In genomic region chr2:218711550-218711929, GRCh38 we compare ENCODE assay signal across 8 cellular contexts. TPM values are rescaled to one million over a fixed set of nuclear protein-coding genes. Genes with fewer than 3 reads are reported as not detected.
DNase-seq lines count a peak whose midpoint lies in the region; ATAC-seq and TF ChIP-seq lines count a peak whose summit lies in the region.

No MANE protein-coding gene starts in this region.

- H3K27me3 ChIP-seq in H9 (ENCODE audit: insufficient read depth, low read length) (no peaks in the 10 kb centered on the region), left lung (no peaks in the 10 kb centered on the region), upper lobe of left lung (no peaks in the 10 kb centered on the region)

- H3K27me3 Mint-ChIP-seq in H9 (ENCODE audit: low read depth), result no peaks in the 10 kb centered on the region; the same call in 1 of the 2 replicates

- H2BK15ac ChIP-seq in H9 (ENCODE audit: low read depth, low read length), result no peak overlapping the region

- H3K27ac ChIP-seq in H9 (ENCODE audit: insufficient read length, low read depth, low read length) (no peak overlapping the region), left lung (peak overlapping the region; percentile 93 to 96), upper lobe of left lung (peak overlapping the region; percentile 80 to 95 (median 88))

- peak overlapping the region; percentile 96 to 98 for H3K4me3 Mint-ChIP-seq in H9

- H2BK120ac ChIP-seq in H9 (ENCODE audit: low read depth, low read length, poor library complexity, severe bottlenecking), result no peak overlapping the region

- no peak for TF ChIP-seq EP300 in upper lobe of left lung (IDR thresholded peaks at IDR 0.05)

- H3T11ph ChIP-seq in H9 (ENCODE audit: low read length), result no peak overlapping the region

- no peak overlapping the region for H2BK20ac ChIP-seq in H9 (ENCODE audit: low read depth, low read length, poor library complexity, severe bottlenecking)

- H4K91ac ChIP-seq in H9 (ENCODE audit: insufficient read length, low read depth, low read length), result no peak overlapping the region

- H4K8ac ChIP-seq in H9 (replicated peaks; ENCODE audit: insufficient read length, low read depth, low read length), result no peak overlapping the region

- H3K23ac ChIP-seq in H9 (ENCODE audit: insufficient read length, low read depth, low read length), result no peak overlapping the region

- peak overlapping the region in 2 of 3 experiments; percentile 87 to 96; a peak in 3 of 7 replicates for H3K27ac Mint-ChIP-seq in H9

- no peak overlapping the region for H2BK12ac ChIP-seq in H9 (ENCODE audit: insufficient read length, low read depth, low read length)

- H3K36me3 ChIP-seq in left lung, result peaks cover 0 to 10% of the 10 kb centered on the region in 2 donors
- peaks cover 0 to 8% (median 1%) of the 10 kb centered on the region in 4 donors for H3K36me3 ChIP-seq in upper lobe of left lung

- no peaks in the 10 kb centered on the region for H4K20me1 ChIP-seq in H9 (ENCODE audit: control insufficient read depth, insufficient read depth, insufficient read length)

- H2BK5ac ChIP-seq in H9 (ENCODE audit: insufficient read length, low read length), result no peak overlapping the region

- H2AK5ac ChIP-seq in H9 (ENCODE audit: insufficient read length, low read length), result no peak overlapping the region

- TF ChIP-seq POLR2A in upper lobe of left lung (IDR thresholded peaks at IDR 0.05), result no peak

- peaks cover 16% of the 10 kb centered on the region; the same call in 1 of the 2 replicates for H3K79me2 ChIP-seq in H9 (ENCODE audit: insufficient read depth, low read length)

- H2AFZ ChIP-seq in H9 (ENCODE audit: low read length), result no peak overlapping the region

- no peak overlapping the region for H3K56ac ChIP-seq in H9 (ENCODE audit: insufficient read length, low read depth, low read length)

- H3K9me3 Mint-ChIP-seq in H9, result peaks cover 0 to 4% of the 10 kb centered on the region in 2 experiments; a peak in 3 of 5 replicates

- H3K9me3 ChIP-seq in H9 (ENCODE audit: control insufficient read depth, low read depth, low read length), result no peaks in the 10 kb centered on the region
- no peaks in the 10 kb centered on the region for H3K9me3 ChIP-seq in left lung
- no peaks in the 10 kb centered on the region for H3K9me3 ChIP-seq in upper lobe of left lung

- intact Hi-C loops in left lung (cut with DNase I) (loop anchor here in 1 of 2 donors (10.0 kb wide), 1 partner anchor 133 kb away; no protein-coding TSS in a partner anchor), sciatic nerve (cut with DNase I) (loop anchor here (5.0 kb wide), 1 partner anchor 136 kb away; no protein-coding TSS in a partner anchor)

- H3K14ac ChIP-seq in H9 (ENCODE audit: insufficient read depth, low read length), result no peak overlapping the region

- DNase-seq in A172 (ENCODE audit: low spot score), result peak; percentile 22
- no peak for DNase-seq in H9
- peak; percentile 72 for DNase-seq in amniotic epithelial cell (ENCODE audit: low read depth)
- no peak for DNase-seq in left lung
- DNase-seq in upper lobe of left lung, result no peak
- DNase-seq in sciatic nerve (ENCODE audit: low spot score), result no peak
- DNase-seq in NCI-H774 (lab: John Stamatoyannopoulos, UW), result no peak

- H3K18ac ChIP-seq in H9 (ENCODE audit: insufficient read length, low read depth, low read length), result no peak overlapping the region

- peaks cover 8% of the 10 kb centered on the region for H3K79me1 ChIP-seq in H9 (ENCODE audit: insufficient read depth, low read depth, low read length, poor library complexity, severe bottlenecking)

- peak overlapping the region; percentile 59 for H3K9ac ChIP-seq in H9 (ENCODE audit: extremely low read depth, insufficient read length, low read length)

- H3K4ac ChIP-seq in H9 (ENCODE audit: low read depth, low read length), result no peak overlapping the region

- H4K5ac ChIP-seq in H9 (ENCODE audit: insufficient read length, low read depth, low read length), result no peak overlapping the region

- peak overlapping the region; percentile 75 for H3K4me2 ChIP-seq in H9 (ENCODE audit: insufficient read depth, insufficient read length, low read length)

- WGBS in H9 (ENCODE audit: extremely low coverage, insufficient read length, low lambda C conversion rate), result no CpG with 5 or more reads among the region's 5 CpGs
- 8 to 10% methylated on average over 5 of the region's 5 CpGs for WGBS in upper lobe of left lung, 2 donors

- ATAC-seq in left lung (peak; percentile 8), upper lobe of left lung (ENCODE audit: low FRiP score in 2 of 2) (no peak), HG02678 (IDR thresholded peaks at IDR 0.05; ENCODE audit: unreplicated experiment) (no peak), sciatic nerve (no peak)

- H3K36me3 Mint-ChIP-seq in H9 (ENCODE audit: insufficient read depth in 1 of 3, low read depth in 3 of 3), result peaks cover 5 to 20% (median 5%) of the 10 kb centered on the region in 3 experiments; a peak in 5 of 7 replicates

- no peak for TF ChIP-seq CTCF in H9 (conservative IDR thresholded peaks at IDR 0.05)
- TF ChIP-seq CTCF in left lung (IDR thresholded peaks at IDR 0.05), result no peak
- no peak for TF ChIP-seq CTCF in upper lobe of left lung (IDR thresholded peaks at IDR 0.05)

- H3K4me1 Mint-ChIP-seq in H9, result peaks cover 8 to 18% of the 10 kb centered on the region in 2 experiments

- no peaks in the 10 kb centered on the region for H3K23me2 ChIP-seq in H9 (ENCODE audit: insufficient read length, low read depth, low read length, poor library complexity, severe bottlenecking)

- no peaks in the 10 kb centered on the region for H3K4me1 ChIP-seq in H9 (ENCODE audit: insufficient read depth, low read length)
- H3K4me1 ChIP-seq in left lung, result peaks cover 8 to 43% of the 10 kb centered on the region in 2 donors
- peaks cover 9 to 15% (median 12%) of the 10 kb centered on the region in 4 donors for H3K4me1 ChIP-seq in upper lobe of left lung

- H3K4me3 ChIP-seq in left lung, result peak overlapping the region; percentile 94 to 95
- H3K4me3 ChIP-seq in upper lobe of left lung, result peak overlapping the region; percentile 60 to 88 (median 76)

RNA-seq across cellular contexts. Expression of gene TTLL4, which starts 0.9 kb away (rescaled TPM):
- 11.0 and 12.4 TPM in 2 replicates for total RNA-seq in A172 (2014; rRNA removed; shearing (Covaris generic))
- total RNA-seq in H9 (2021) (91.4 and 96.4 TPM in 2 replicates), left lung (10 to 100 TPM; 26.0 to 38.4 TPM), upper lobe of left lung (10 to 100 TPM; 21.1 to 46.1 (median 31.7) TPM), sciatic nerve (50.3 TPM)

RNA-seq across cellular contexts. Expression of gene STK36, which starts 39.7 kb away (rescaled TPM):
- 29.5 and 33.0 TPM in 2 replicates for total RNA-seq in A172 (2014; rRNA removed; shearing (Covaris generic))
- total RNA-seq in H9 (2021) (32.7 and 38.7 TPM in 2 replicates), left lung (10 to 100 TPM; 40.1 to 49.8 TPM), upper lobe of left lung (100 to 1,000 TPM in 1 of 6 donors, 10 to 100 TPM in 5; 21.3 to 153 (median 36.8) TPM), sciatic nerve (39.1 TPM)

RNA-seq across cellular contexts. Expression of gene RNF25, which starts 39.7 kb away (rescaled TPM):
- total RNA-seq in A172 (2014; rRNA removed; shearing (Covaris generic)), result 53.5 and 63.0 TPM in 2 replicates
- total RNA-seq in H9 (2021) (35.3 and 40.7 TPM in 2 replicates), left lung (10 to 100 TPM; 15.5 to 19.3 TPM), upper lobe of left lung (10 to 100 TPM in 5 of 6 donors, 1 to 10 TPM in 1; 7.3 to 25.7 (median 17.8) TPM), sciatic nerve (25.2 TPM)

RNA-seq across cellular contexts. Expression of gene BCS1L, which starts 52.1 kb away (rescaled TPM):
- total RNA-seq in A172 (2014; rRNA removed; shearing (Covaris generic)), result 38.9 and 40.7 TPM in 2 replicates
- total RNA-seq in H9 (2021) (39.1 and 44.1 TPM in 2 replicates), left lung (10 to 100 TPM; 27.1 to 52.2 TPM), upper lobe of left lung (100 to 1,000 TPM in 1 of 6 donors, 10 to 100 TPM in 5; 18.2 to 128 (median 32.2) TPM), sciatic nerve (26.8 TPM)

RNA-seq across cellular contexts. Expression of gene ZNF142, which starts 52.1 kb away (rescaled TPM):
- total RNA-seq in A172 (2014; rRNA removed; shearing (Covaris generic)), result 14.1 and 18.3 TPM in 2 replicates
- 41.4 and 43.4 TPM in 2 replicates for total RNA-seq in H9 (2021)
- total RNA-seq in left lung, result 10 to 100 TPM; 23.8 to 26.3 TPM
- total RNA-seq in upper lobe of left lung, result 10 to 100 TPM; 17.1 to 58.7 (median 24.6) TPM
- 32.1 TPM for total RNA-seq in sciatic nerve

Comparison
In these comparisons a context has a peak if more than half of its experiments do, and no peak if none do; other contexts are left out.
1. DNase-seq: peak in A172 (single experiment) and amniotic epithelial cell (single experiment); none in H9 (single experiment), left lung (0 of 2), upper lobe of left lung (0 of 2), sciatic nerve (single experiment) and NCI-H774 (single experiment).